1 cellular context compared by ENCODE assay signal in genomic region chr6:453152-453551, GRCh38.
TF ChIP-seq lines count a peak whose summit lies in the region.

No MANE protein-coding gene starts in this region.

TF ChIP-seq in WTC11, 78 proteins besides CTCF, POLR2A, EP300 and RAD21 (continued from another document):
- TF ChIP-seq ZNF532 (CRISPR knock-in tag; IDR thresholded peaks at IDR 0.05; ENCODE audit: borderline replicate concordance) (no peak), SOX15 (CRISPR knock-in tag; IDR thresholded peaks at IDR 0.05) (no peak)
